ENCODE assay signal across 8 cellular contexts in the genomic region with DNA sequence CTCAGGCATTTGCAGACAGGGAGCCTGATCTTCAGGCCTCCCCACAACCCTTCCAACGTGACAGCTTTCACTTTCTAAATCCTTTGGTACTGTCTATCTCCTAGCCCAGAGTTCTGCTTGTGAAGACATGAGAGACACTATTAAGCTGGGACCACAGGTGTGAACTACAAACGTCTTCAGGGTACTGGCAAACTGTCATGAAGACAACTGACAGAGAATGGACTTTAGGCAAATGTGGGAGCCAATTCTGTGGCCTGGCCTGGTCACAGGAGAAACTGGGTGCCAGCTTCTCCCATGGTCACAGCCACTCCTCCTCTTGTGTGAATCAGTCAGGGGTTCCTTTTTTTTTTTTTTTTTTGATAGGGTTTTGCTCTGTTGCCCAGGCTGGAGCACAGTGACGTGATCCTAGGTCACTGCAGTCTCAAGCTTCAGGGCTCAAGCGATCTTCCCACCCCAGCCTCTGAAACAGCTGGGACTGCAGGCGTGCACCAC. TPM values are rescaled to one million over a fixed set of nuclear protein-coding genes. Genes with fewer than 3 reads are reported as not detected.
DNase-seq lines count a peak whose midpoint lies in the region; ATAC-seq and TF ChIP-seq lines count a peak whose summit lies in the region.

No MANE protein-coding gene starts in this region.

- H4K20me1 ChIP-seq in DND-41 (ENCODE audit: insufficient read depth, low read length) = no peaks in the 10 kb centered on the region

- H3K4me1 ChIP-seq in DND-41 (ENCODE audit: insufficient read depth, low read length) = peaks cover 65% of the 10 kb centered on the region
- no peaks in the 10 kb centered on the region for H3K4me1 ChIP-seq in endodermal cell (ENCODE audit: control insufficient read depth, insufficient read depth, low read length)

- H3K27ac Mint-ChIP-seq in dendritic cell treated with granulocyte-macrophage colony-stimulating factor and Interleukin-4, amounts not matched to agents 40 ng/mL and 50 ng/mL, for 4 days = peak overlapping the region; percentile 96
- no peak overlapping the region for H3K27ac Mint-ChIP-seq in endodermal cell

- H3K4me3 Mint-ChIP-seq in dendritic cell treated with granulocyte-macrophage colony-stimulating factor and Interleukin-4, amounts not matched to agents 40 ng/mL and 50 ng/mL, for 4 days = peak overlapping the region; percentile 55
- H3K4me3 Mint-ChIP-seq in endodermal cell = no peak overlapping the region

- peak overlapping the region; percentile 41 for H3K4me2 ChIP-seq in DND-41 (ENCODE audit: insufficient read depth, low read length)

- H3K9me3 Mint-ChIP-seq in dendritic cell treated with granulocyte-macrophage colony-stimulating factor and Interleukin-4, amounts not matched to agents 40 ng/mL and 50 ng/mL, for 4 days = no peaks in the 10 kb centered on the region
- no peaks in the 10 kb centered on the region for H3K9me3 Mint-ChIP-seq in endodermal cell

- H3K4me3 ChIP-seq in DND-41 (ENCODE audit: low read depth in 1 of 2, low read length in 2 of 2) (no peak overlapping the region; a peak in 1 of 4 replicates), endodermal cell (ENCODE audit: low read length) (no peak overlapping the region)

- H3K36me3 Mint-ChIP-seq in dendritic cell treated with granulocyte-macrophage colony-stimulating factor and Interleukin-4, amounts not matched to agents 40 ng/mL and 50 ng/mL, for 4 days (ENCODE audit: low read depth) = peaks cover 76% of the 10 kb centered on the region
- peaks cover 2% of the 10 kb centered on the region for H3K36me3 Mint-ChIP-seq in endodermal cell (ENCODE audit: low read depth)

- H3K27ac ChIP-seq in DND-41 (ENCODE audit: low read length) (peak overlapping the region; percentile 99), endodermal cell (ENCODE audit: low read depth, low read length) (no peak overlapping the region)

- H3K79me2 ChIP-seq in DND-41 (ENCODE audit: insufficient read depth, low read length) = peaks cover 64% of the 10 kb centered on the region

- peaks cover 55% of the 10 kb centered on the region for H3K36me3 ChIP-seq in DND-41 (ENCODE audit: insufficient read depth, low read length)
- no peaks in the 10 kb centered on the region for H3K36me3 ChIP-seq in endodermal cell (ENCODE audit: control insufficient read depth, insufficient read depth, low read length)

- peak overlapping the region; percentile 28; the same call in 1 of the 2 replicates for H2AFZ ChIP-seq in DND-41 (ENCODE audit: low read depth, low read length)

- H3K27me3 Mint-ChIP-seq in dendritic cell treated with granulocyte-macrophage colony-stimulating factor and Interleukin-4, amounts not matched to agents 40 ng/mL and 50 ng/mL, for 4 days = no peaks in the 10 kb centered on the region
- H3K27me3 Mint-ChIP-seq in endodermal cell (ENCODE audit: insufficient read depth) = no peaks in the 10 kb centered on the region

- H3K9me3 ChIP-seq in DND-41 (ENCODE audit: insufficient read depth, low read length, severe bottlenecking) (no peaks in the 10 kb centered on the region), endodermal cell (ENCODE audit: control insufficient read depth, low read length) (no peaks in the 10 kb centered on the region)

- no peaks in the 10 kb centered on the region for H3K27me3 ChIP-seq in DND-41 (ENCODE audit: insufficient read depth, low read length, poor library complexity)
- no peaks in the 10 kb centered on the region for H3K27me3 ChIP-seq in endodermal cell (ENCODE audit: control insufficient read depth, insufficient read depth, low read length, poor library complexity, severe bottlenecking)

- H3K4me1 Mint-ChIP-seq in dendritic cell treated with granulocyte-macrophage colony-stimulating factor and Interleukin-4, amounts not matched to agents 40 ng/mL and 50 ng/mL, for 4 days (ENCODE audit: low read depth) = peaks cover 82% of the 10 kb centered on the region
- peaks cover 4% of the 10 kb centered on the region for H3K4me1 Mint-ChIP-seq in endodermal cell

- no peak for TF ChIP-seq CTCF in DND-41 (IDR thresholded peaks at IDR 0.05; ENCODE audit: borderline replicate concordance, extremely low read depth, low read length, poor library complexity, severe bottlenecking)
- no peak for TF ChIP-seq CTCF in endodermal cell (conservative IDR thresholded peaks at IDR 0.05)

- DNase-seq in DND-41 (peak; percentile 79), AG20443 (ENCODE audit: low spot score) (no peak), HuH-7.5 (ENCODE audit: low spot score) (no peak), NCI-H146 treated with DMSO at 0.1 percent for 48 hours (lab: John Stamatoyannopoulos, UW; ENCODE audit: unreplicated experiment) (no peak), endodermal cell (no peak)

- H3K9ac ChIP-seq in DND-41 (ENCODE audit: low read depth, low read length) (peak overlapping the region; percentile 55), endodermal cell (ENCODE audit: extremely low read depth, low read length, poor library complexity, severe bottlenecking) (no peak overlapping the region)

- 83 to 93% methylated on average over 3 to 5 of the region's 5 CpGs for WGBS in endodermal cell (ENCODE audit: insufficient coverage in 1 of 2, insufficient read length in 1 of 2), 2 experiments

- intact Hi-C loops in dendritic cell treated with granulocyte-macrophage colony-stimulating factor and Interleukin-4, amounts not matched to agents 40 ng/mL and 50 ng/mL, for 4 days (cut with micrococcal nuclease) = no loop called here

- ATAC-seq in DND-41 (ENCODE audit: insufficient read depth, low read depth) (peak; percentile 90), GM19467 (IDR thresholded peaks at IDR 0.05; ENCODE audit: unreplicated experiment) (peak; percentile 73), HG03520 (IDR thresholded peaks at IDR 0.05; ENCODE audit: unreplicated experiment) (peak; percentile 40)

RNA-seq across cellular contexts. Expression of gene TRIM14, which starts 10.4 kb away (rescaled TPM):
- 1 to 10 TPM; 3.1 to 5.1 TPM for total RNA-seq in endodermal cell
- 3.0 TPM for polyA plus RNA-seq in endodermal cell (2013, experiment 1 of 2)
- polyA plus RNA-seq in endodermal cell (2013, experiment 2 of 2) = 1.8 TPM

RNA-seq across cellular contexts. Expression of gene NANS, which starts 52.1 kb away (rescaled TPM):
- total RNA-seq in endodermal cell = 10 to 100 TPM; 46.2 to 50.4 TPM
- 37.3 TPM for polyA plus RNA-seq in endodermal cell (2013, experiment 1 of 2)
- polyA plus RNA-seq in endodermal cell (2013, experiment 2 of 2) = 34.0 TPM

Comparison
In these comparisons a context has a peak if more than half of its experiments do, and no peak if none do; other contexts are left out.
1. ATAC-seq: peak in every context shown above with its lines; median percentile 90 in DND-41; 73 in GM19467; 40 in HG03520.